ENCODE assay signal across 1 cellular context in the genomic region with DNA sequence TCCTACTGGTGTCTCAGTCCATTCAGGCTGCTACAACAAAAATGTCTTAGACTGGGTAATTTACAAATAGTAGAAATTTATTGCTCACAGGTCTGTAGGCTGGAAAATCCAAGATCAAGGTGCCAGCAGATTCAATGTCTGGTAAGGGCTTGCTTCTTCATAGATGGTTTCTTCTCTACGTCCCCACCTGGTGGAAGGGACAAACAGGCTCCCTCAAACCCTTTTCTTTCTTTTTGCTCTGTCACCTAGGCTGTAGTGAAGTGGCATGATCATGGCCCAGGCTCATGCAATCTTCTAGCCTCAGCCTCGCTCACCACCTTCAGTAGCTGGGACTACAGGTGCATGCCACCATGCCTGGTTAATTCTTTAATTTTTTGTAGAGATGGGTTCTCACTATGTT.
TF ChIP-seq lines count a peak whose summit lies in the region.

No MANE protein-coding gene starts in this region.

TF ChIP-seq in H1, 55 proteins besides CTCF, POLR2A, EP300 and RAD21:
- no peak for TF ChIP-seq TEAD4 (IDR thresholded peaks at IDR 0.05; ENCODE audit: low read depth, low read length)
- TF ChIP-seq SRF (IDR thresholded peaks at IDR 0.05; ENCODE audit: low read depth, low read length): no peak
- TF ChIP-seq EZH2 (IDR thresholded peaks at IDR 0.05; ENCODE audit: low read depth, low read length, severe bottlenecking): no peak
- TF ChIP-seq JUND (IDR thresholded peaks at IDR 0.05; ENCODE audit: low read length): no peak
- TF ChIP-seq, protein P1, sequence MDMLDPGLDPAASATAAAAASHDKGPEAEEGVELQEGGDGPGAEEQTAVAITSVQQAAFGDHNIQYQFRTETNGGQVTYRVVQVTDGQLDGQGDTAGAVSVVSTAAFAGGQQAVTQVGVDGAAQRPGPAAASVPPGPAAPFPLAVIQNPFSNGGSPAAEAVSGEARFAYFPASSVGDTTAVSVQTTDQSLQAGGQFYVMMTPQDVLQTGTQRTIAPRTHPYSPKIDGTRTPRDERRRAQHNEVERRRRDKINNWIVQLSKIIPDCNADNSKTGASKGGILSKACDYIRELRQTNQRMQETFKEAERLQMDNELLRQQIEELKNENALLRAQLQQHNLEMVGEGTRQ (IDR thresholded peaks at IDR 0.05; ENCODE audit: low read length): no peak
- TF ChIP-seq BACH1 (IDR thresholded peaks at IDR 0.05; ENCODE audit: low read length): no peak
- no peak for TF ChIP-seq GABPA (IDR thresholded peaks at IDR 0.05; ENCODE audit: borderline replicate concordance, insufficient read depth, low read length)
- no peak for TF ChIP-seq SIN3A (conservative IDR thresholded peaks at IDR 0.05 in 1 of 2, IDR thresholded peaks at IDR 0.05 in 1 of 2; ENCODE audit: low read depth in 1 of 2, low read length in 2 of 2)
- no peak for TF ChIP-seq RNF2 (IDR thresholded peaks at IDR 0.05; ENCODE audit: borderline replicate concordance, low read depth, low read length, missing control alignments, poor library complexity, severe bottlenecking)
- no peak for TF ChIP-seq CHD2 (IDR thresholded peaks at IDR 0.05; ENCODE audit: low read length)
- TF ChIP-seq, protein P2, sequence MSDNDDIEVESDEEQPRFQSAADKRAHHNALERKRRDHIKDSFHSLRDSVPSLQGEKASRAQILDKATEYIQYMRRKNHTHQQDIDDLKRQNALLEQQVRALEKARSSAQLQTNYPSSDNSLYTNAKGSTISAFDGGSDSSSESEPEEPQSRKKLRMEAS (IDR thresholded peaks at IDR 0.05): no peak
- no peak for TF ChIP-seq SAP30 (IDR thresholded peaks at IDR 0.05; ENCODE audit: insufficient read depth, insufficient replicate concordance, low read length)
- no peak for TF ChIP-seq FOSL1 (IDR thresholded peaks at IDR 0.05; ENCODE audit: insufficient read depth, low read depth, low read length)
- no peak for TF ChIP-seq NANOG (IDR thresholded peaks at IDR 0.05; ENCODE audit: insufficient read depth, low read depth, low read length, poor library complexity, severe bottlenecking)
- TF ChIP-seq SIRT6 (IDR thresholded peaks at IDR 0.05; ENCODE audit: low read length): no peak
- TF ChIP-seq, protein P3, sequence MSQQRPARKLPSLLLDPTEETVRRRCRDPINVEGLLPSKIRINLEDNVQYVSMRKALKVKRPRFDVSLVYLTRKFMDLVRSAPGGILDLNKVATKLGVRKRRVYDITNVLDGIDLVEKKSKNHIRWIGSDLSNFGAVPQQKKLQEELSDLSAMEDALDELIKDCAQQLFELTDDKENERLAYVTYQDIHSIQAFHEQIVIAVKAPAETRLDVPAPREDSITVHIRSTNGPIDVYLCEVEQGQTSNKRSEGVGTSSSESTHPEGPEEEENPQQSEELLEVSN (IDR thresholded peaks at IDR 0.05): no peak
